Comparison of ENCODE assay signal across 8 cellular contexts in the genomic region with DNA sequence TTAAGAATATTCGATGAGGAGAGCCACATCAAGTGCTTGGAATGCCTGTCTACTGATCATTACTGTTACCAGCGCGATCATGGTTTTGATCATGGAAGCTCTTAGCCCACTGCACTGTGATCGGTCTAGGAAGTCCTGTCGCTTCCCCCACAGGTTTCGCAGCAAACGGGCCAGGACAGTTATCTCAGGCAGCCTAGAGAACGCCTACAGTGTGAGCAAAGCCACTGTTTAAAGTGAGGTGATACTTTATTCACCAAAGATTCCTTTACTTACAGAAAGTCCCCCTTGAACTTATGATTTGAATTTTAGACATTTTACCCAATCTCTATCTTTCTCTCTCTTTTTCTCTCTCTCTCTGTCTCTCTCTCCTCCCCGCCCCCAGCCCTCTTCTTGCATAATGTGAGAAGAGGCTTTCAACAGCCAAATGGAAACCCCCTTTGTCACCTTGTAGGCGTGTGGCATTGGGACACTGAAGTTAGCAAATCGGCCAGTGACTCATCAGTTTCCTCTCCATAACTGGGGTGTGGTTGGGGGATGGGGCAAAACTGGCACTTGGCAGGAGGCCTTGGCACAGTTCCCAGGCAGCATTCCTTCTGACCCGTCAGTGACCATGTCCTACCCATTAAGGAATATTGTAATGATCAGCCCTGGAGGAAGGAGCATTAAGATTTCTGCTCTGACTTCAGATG.
DNase-seq lines count a peak whose midpoint lies in the region; ATAC-seq and TF ChIP-seq lines count a peak whose summit lies in the region.

No MANE protein-coding gene starts in this region.

- in situ Hi-C loops in GM13977 (cut with MboI; ENCODE audit: low pct_unique_long_range_greater_than_20kb, low sequenced_read_pairs, unreplicated experiment) = no loop called here

- no peak for TF ChIP-seq CTCF in GM13977 (IDR thresholded peaks at IDR 0.05; ENCODE audit: extremely low read depth, insufficient read depth, missing control alignments)
- no peak for TF ChIP-seq CTCF in NB4 (IDR thresholded peaks at IDR 0.05; ENCODE audit: low read depth, low read length)

- DNase-seq in GM13977 (ENCODE audit: low spot score) (peak; percentile 77), NB4 (ENCODE audit: low read depth) (peak; percentile 99), dermis microvascular lymphatic vessel endothelial cell (ENCODE audit: low read depth in 2 of 2) (peak; percentile 69 to 94), midbrain (lab: John Stamatoyannopoulos, UW) (peak; percentile 45), NCI-H1417 treated with DMSO at 0.1 percent for 48 hours (lab: John Stamatoyannopoulos, UW) (no peak)
- DNase-seq in activated CD4-positive, alpha-beta T cell treated with anti-CD3 and anti-CD28 coated beads, Interleukin-2, amount 50 U/mL, for 48 hours = peak; percentile 85 to 90
- DNase-seq in stimulated activated CD8-positive, alpha-beta memory T cell treated with anti-CD3 and anti-CD28 coated beads, Interleukin-4, amount 100 ng/mL, for 48 hours = peak; percentile 89

- peak overlapping the region; percentile 38 for H3K4me3 ChIP-seq in NB4 (ENCODE audit: low read depth, low read length)

- peak; percentile 72 for ATAC-seq in HG02571 (IDR thresholded peaks at IDR 0.05; ENCODE audit: unreplicated experiment)

- no peak for TF ChIP-seq POLR2A in NB4 (IDR thresholded peaks at IDR 0.05; ENCODE audit: extremely low read depth, insufficient read length)
